In the genomic region with DNA sequence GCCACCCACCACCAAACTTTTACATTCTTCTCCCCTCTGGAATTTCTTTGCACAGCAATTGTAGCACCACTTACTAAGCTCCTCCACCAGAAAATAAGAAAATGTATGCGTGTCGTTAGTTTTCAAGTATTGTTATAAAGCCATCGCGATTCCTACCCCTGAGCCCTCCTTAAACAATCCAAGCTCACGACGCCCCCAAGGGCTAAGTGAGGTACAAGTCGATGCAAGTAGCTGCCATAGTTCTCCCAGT, we compare ENCODE assay signal across 1 cellular context.
TF ChIP-seq lines count a peak whose summit lies in the region.

No MANE protein-coding gene starts in this region.

TF ChIP-seq in HepG2, 621 proteins besides CTCF, POLR2A, EP300 and RAD21 (continues in another document):
- TF ChIP-seq ZNF501 (CRISPR knock-in tag; IDR thresholded peaks at IDR 0.05) (0 out of 2 replicates have a peak, but pooled peaks have one; percentile 51), ARNT2 (CRISPR knock-in tag; IDR thresholded peaks at IDR 0.05; ENCODE audit: low read depth) (no peak), ZNF136 (CRISPR knock-in tag; IDR thresholded peaks at IDR 0.05; ENCODE audit: low read depth) (no peak), ZNF891 (CRISPR knock-in tag; IDR thresholded peaks at IDR 0.05) (no peak), KMT2B (CRISPR knock-in tag; IDR thresholded peaks at IDR 0.05) (peak; percentile 14; the same call in 1 of the 2 replicates), ZNF326 (CRISPR knock-in tag; IDR thresholded peaks at IDR 0.05; ENCODE audit: borderline replicate concordance) (no peak), ZFP37 (CRISPR knock-in tag; IDR thresholded peaks at IDR 0.05; ENCODE audit: borderline replicate concordance) (0 out of 2 replicates have a peak, but pooled peaks have one; percentile 40), TEAD3 (CRISPR knock-in tag; optimal IDR thresholded peaks at IDR 0.05; ENCODE audit: borderline replicate concordance) (peak; percentile 5), NKX3-1 (CRISPR knock-in tag; IDR thresholded peaks at IDR 0.05) (0 out of 2 replicates have a peak, but pooled peaks have one; percentile 17), PAWR (CRISPR knock-in tag; IDR thresholded peaks at IDR 0.05; ENCODE audit: borderline replicate concordance) (no peak), SALL2 (CRISPR knock-in tag; IDR thresholded peaks at IDR 0.05) (no peak), IKZF4 (CRISPR knock-in tag; IDR thresholded peaks at IDR 0.05; ENCODE audit: borderline replicate concordance, low read depth, not compliant biosample characterization) (no peak), ZSCAN30 (CRISPR knock-in tag; IDR thresholded peaks at IDR 0.05) (no peak), FOSL1 (CRISPR knock-in tag; IDR thresholded peaks at IDR 0.05; ENCODE audit: borderline replicate concordance) (no peak), ZNF747 (CRISPR knock-in tag; IDR thresholded peaks at IDR 0.05; ENCODE audit: borderline replicate concordance) (no peak), ZNF660 (CRISPR knock-in tag; IDR thresholded peaks at IDR 0.05; ENCODE audit: borderline replicate concordance, low read depth) (no peak), ZNF749 (CRISPR knock-in tag; IDR thresholded peaks at IDR 0.05; ENCODE audit: borderline replicate concordance) (no peak), HOXA5 (CRISPR knock-in tag; IDR thresholded peaks at IDR 0.05) (0 out of 2 replicates have a peak, but pooled peaks have one; percentile 37), TBL1XR1 (IDR thresholded peaks at IDR 0.05; ENCODE audit: borderline replicate concordance, low read length, partially characterized antibody) (no peak), NR2F1 (CRISPR knock-in tag; IDR thresholded peaks at IDR 0.05) (no peak), PCBP1 (IDR thresholded peaks at IDR 0.05; ENCODE audit: borderline replicate concordance, low read depth, low read length) (no peak), ZNF883 (CRISPR knock-in tag; IDR thresholded peaks at IDR 0.05; ENCODE audit: not compliant biosample characterization) (no peak), KLF13 (CRISPR knock-in tag; IDR thresholded peaks at IDR 0.05) (no peak), ZFP90 (CRISPR knock-in tag; IDR thresholded peaks at IDR 0.05; ENCODE audit: borderline replicate concordance) (no peak), ELF3 (CRISPR knock-in tag; IDR thresholded peaks at IDR 0.05) (no peak), ZNF160 (CRISPR knock-in tag; IDR thresholded peaks at IDR 0.05) (no peak), FOXO1 (CRISPR knock-in tag; IDR thresholded peaks at IDR 0.05) (no peak), SRSF9 (IDR thresholded peaks at IDR 0.05; ENCODE audit: borderline replicate concordance, insufficient read depth, low read depth, low read length, poor library complexity, severe bottlenecking) (no peak)
- TF ChIP-seq, protein P1, sequence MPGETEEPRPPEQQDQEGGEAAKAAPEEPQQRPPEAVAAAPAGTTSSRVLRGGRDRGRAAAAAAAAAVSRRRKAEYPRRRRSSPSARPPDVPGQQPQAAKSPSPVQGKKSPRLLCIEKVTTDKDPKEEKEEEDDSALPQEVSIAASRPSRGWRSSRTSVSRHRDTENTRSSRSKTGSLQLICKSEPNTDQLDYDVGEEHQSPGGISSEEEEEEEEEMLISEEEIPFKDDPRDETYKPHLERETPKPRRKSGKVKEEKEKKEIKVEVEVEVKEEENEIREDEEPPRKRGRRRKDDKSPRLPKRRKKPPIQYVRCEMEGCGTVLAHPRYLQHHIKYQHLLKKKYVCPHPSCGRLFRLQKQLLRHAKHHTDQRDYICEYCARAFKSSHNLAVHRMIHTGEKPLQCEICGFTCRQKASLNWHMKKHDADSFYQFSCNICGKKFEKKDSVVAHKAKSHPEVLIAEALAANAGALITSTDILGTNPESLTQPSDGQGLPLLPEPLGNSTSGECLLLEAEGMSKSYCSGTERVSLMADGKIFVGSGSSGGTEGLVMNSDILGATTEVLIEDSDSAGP (CRISPR knock-in tag; IDR thresholded peaks at IDR 0.05; ENCODE audit: borderline replicate concordance) = 0 out of 2 replicates have a peak, but pooled peaks have one; percentile 26
- TF ChIP-seq, protein P2, sequence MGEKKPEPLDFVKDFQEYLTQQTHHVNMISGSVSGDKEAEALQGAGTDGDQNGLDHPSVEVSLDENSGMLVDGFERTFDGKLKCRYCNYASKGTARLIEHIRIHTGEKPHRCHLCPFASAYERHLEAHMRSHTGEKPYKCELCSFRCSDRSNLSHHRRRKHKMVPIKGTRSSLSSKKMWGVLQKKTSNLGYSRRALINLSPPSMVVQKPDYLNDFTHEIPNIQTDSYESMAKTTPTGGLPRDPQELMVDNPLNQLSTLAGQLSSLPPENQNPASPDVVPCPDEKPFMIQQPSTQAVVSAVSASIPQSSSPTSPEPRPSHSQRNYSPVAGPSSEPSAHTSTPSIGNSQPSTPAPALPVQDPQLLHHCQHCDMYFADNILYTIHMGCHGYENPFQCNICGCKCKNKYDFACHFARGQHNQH (CRISPR knock-in tag; IDR thresholded peaks at IDR 0.05) = 0 out of 2 replicates have a peak, but pooled peaks have one; percentile 24
- TF ChIP-seq, protein P3, sequence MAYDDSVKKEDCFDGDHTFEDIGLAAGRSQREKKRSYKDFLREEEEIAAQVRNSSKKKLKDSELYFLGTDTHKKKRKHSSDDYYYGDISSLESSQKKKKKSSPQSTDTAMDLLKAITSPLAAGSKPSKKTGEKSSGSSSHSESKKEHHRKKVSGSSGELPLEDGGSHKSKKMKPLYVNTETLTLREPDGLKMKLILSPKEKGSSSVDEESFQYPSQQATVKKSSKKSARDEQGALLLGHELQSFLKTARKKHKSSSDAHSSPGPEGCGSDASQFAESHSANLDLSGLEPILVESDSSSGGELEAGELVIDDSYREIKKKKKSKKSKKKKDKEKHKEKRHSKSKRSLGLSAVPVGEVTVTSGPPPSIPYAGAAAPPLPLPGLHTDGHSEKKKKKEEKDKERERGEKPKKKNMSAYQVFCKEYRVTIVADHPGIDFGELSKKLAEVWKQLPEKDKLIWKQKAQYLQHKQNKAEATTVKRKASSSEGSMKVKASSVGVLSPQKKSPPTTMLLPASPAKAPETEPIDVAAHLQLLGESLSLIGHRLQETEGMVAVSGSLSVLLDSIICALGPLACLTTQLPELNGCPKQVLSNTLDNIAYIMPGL (CRISPR knock-in tag; IDR thresholded peaks at IDR 0.05; ENCODE audit: borderline replicate concordance in 1 of 2, low read depth in 1 of 2) = peak in 1 of 2 experiments; percentile 6; a peak in 1 of 4 replicates
- TF ChIP-seq, protein P4, sequence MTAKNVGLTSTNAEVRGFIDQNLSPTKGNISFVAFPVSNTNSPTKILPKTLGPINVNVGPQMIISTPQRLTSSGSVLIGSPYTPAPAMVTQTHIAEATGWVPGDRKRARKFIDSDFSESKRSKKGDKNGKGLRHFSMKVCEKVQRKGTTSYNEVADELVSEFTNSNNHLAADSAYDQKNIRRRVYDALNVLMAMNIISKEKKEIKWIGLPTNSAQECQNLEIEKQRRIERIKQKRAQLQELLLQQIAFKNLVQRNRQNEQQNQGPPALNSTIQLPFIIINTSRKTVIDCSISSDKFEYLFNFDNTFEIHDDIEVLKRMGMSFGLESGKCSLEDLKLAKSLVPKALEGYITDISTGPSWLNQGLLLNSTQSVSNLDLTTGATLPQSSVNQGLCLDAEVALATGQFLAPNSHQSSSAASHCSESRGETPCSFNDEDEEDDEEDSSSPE (CRISPR knock-in tag; IDR thresholded peaks at IDR 0.05) = 0 out of 2 replicates have a peak, but pooled peaks have one; percentile 2
- TF ChIP-seq, protein P5, sequence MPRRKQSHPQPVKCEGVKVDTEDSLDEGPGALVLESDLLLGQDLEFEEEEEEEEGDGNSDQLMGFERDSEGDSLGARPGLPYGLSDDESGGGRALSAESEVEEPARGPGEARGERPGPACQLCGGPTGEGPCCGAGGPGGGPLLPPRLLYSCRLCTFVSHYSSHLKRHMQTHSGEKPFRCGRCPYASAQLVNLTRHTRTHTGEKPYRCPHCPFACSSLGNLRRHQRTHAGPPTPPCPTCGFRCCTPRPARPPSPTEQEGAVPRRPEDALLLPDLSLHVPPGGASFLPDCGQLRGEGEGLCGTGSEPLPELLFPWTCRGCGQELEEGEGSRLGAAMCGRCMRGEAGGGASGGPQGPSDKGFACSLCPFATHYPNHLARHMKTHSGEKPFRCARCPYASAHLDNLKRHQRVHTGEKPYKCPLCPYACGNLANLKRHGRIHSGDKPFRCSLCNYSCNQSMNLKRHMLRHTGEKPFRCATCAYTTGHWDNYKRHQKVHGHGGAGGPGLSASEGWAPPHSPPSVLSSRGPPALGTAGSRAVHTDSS (CRISPR knock-in tag; conservative IDR thresholded peaks at IDR 0.05) = no peak
- TF ChIP-seq, protein P6, sequence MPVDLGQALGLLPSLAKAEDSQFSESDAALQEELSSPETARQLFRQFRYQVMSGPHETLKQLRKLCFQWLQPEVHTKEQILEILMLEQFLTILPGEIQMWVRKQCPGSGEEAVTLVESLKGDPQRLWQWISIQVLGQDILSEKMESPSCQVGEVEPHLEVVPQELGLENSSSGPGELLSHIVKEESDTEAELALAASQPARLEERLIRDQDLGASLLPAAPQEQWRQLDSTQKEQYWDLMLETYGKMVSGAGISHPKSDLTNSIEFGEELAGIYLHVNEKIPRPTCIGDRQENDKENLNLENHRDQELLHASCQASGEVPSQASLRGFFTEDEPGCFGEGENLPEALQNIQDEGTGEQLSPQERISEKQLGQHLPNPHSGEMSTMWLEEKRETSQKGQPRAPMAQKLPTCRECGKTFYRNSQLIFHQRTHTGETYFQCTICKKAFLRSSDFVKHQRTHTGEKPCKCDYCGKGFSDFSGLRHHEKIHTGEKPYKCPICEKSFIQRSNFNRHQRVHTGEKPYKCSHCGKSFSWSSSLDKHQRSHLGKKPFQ (CRISPR knock-in tag; IDR thresholded peaks at IDR 0.05; ENCODE audit: insufficient replicate concordance) = peak; percentile 65
- TF ChIP-seq, protein P7, sequence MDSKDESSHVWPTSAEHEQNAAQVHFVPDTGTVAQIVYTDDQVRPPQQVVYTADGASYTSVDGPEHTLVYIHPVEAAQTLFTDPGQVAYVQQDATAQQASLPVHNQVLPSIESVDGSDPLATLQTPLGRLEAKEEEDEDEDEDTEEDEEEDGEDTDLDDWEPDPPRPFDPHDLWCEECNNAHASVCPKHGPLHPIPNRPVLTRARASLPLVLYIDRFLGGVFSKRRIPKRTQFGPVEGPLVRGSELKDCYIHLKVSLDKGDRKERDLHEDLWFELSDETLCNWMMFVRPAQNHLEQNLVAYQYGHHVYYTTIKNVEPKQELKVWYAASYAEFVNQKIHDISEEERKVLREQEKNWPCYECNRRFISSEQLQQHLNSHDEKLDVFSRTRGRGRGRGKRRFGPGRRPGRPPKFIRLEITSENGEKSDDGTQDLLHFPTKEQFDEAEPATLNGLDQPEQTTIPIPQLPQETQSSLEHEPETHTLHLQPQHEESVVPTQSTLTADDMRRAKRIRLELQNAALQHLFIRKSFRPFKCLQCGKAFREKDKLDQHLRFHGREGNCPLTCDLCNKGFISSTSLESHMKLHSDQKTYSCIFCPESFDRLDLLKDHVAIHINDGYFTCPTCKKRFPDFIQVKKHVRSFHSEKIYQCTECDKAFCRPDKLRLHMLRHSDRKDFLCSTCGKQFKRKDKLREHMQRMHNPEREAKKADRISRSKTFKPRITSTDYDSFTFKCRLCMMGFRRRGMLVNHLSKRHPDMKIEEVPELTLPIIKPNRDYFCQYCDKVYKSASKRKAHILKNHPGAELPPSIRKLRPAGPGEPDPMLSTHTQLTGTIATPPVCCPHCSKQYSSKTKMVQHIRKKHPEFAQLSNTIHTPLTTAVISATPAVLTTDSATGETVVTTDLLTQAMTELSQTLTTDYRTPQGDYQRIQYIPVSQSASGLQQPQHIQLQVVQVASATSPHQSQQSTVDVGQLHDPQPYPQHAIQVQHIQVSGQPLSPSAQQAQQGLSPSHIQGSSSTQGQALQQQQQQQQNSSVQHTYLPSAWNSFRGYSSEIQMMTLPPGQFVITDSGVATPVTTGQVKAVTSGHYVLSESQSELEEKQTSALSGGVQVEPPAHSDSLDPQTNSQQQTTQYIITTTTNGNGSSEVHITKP (CRISPR knock-in tag; IDR thresholded peaks at IDR 0.05; ENCODE audit: low read depth) = no peak
- TF ChIP-seq, protein P8, sequence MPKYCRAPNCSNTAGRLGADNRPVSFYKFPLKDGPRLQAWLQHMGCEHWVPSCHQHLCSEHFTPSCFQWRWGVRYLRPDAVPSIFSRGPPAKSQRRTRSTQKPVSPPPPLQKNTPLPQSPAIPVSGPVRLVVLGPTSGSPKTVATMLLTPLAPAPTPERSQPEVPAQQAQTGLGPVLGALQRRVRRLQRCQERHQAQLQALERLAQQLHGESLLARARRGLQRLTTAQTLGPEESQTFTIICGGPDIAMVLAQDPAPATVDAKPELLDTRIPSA (CRISPR knock-in tag; IDR thresholded peaks at IDR 0.05; ENCODE audit: borderline replicate concordance) = no peak
- TF ChIP-seq, protein P9, sequence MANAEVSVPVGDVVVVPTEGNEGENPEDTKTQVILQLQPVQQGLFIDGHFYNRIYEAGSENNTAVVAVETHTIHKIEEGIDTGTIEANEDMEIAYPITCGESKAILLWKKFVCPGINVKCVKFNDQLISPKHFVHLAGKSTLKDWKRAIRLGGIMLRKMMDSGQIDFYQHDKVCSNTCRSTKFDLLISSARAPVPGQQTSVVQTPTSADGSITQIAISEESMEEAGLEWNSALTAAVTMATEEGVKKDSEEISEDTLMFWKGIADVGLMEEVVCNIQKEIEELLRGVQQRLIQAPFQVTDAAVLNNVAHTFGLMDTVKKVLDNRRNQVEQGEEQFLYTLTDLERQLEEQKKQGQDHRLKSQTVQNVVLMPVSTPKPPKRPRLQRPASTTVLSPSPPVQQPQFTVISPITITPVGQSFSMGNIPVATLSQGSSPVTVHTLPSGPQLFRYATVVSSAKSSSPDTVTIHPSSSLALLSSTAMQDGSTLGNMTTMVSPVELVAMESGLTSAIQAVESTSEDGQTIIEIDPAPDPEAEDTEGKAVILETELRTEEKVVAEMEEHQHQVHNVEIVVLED (CRISPR knock-in tag; IDR thresholded peaks at IDR 0.05; ENCODE audit: borderline replicate concordance) = peak; percentile 17; the same call in 1 of the 2 replicates
- TF ChIP-seq, protein P10, sequence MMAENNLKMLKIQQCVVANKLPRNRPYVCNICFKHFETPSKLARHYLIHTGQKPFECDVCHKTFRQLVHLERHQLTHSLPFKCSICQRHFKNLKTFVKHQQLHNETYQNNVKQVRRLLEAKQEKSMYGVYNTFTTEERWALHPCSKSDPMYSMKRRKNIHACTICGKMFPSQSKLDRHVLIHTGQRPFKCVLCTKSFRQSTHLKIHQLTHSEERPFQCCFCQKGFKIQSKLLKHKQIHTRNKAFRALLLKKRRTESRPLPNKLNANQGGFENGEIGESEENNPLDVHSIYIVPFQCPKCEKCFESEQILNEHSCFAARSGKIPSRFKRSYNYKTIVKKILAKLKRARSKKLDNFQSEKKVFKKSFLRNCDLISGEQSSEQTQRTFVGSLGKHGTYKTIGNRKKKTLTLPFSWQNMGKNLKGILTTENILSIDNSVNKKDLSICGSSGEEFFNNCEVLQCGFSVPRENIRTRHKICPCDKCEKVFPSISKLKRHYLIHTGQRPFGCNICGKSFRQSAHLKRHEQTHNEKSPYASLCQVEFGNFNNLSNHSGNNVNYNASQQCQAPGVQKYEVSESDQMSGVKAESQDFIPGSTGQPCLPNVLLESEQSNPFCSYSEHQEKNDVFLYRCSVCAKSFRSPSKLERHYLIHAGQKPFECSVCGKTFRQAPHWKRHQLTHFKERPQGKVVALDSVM (CRISPR knock-in tag; IDR thresholded peaks at IDR 0.05) = no peak
- TF ChIP-seq, protein P11, sequence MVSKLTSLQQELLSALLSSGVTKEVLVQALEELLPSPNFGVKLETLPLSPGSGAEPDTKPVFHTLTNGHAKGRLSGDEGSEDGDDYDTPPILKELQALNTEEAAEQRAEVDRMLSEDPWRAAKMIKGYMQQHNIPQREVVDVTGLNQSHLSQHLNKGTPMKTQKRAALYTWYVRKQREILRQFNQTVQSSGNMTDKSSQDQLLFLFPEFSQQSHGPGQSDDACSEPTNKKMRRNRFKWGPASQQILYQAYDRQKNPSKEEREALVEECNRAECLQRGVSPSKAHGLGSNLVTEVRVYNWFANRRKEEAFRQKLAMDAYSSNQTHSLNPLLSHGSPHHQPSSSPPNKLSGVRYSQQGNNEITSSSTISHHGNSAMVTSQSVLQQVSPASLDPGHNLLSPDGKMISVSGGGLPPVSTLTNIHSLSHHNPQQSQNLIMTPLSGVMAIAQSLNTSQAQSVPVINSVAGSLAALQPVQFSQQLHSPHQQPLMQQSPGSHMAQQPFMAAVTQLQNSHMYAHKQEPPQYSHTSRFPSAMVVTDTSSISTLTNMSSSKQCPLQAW (CRISPR knock-in tag; IDR thresholded peaks at IDR 0.05) = no peak
